Comparison of ENCODE assay signal across 19 cellular contexts in genomic region chr11:1288426-1289151, GRCh38. TPM values are rescaled to one million over a fixed set of nuclear protein-coding genes. Genes with fewer than 3 reads are reported as not detected.
DNase-seq lines count a peak whose midpoint lies in the region; ATAC-seq and TF ChIP-seq lines count a peak whose summit lies in the region.
"Had no signal": no experiment of that assay in that cellular context is flagged by ENCODE, and none has a peak within 500 bp of the region (broad histone marks: within the 10 kb centered on the region; RNA-seq: fewer than 3 reads in every experiment).

No MANE protein-coding gene starts in this region.

- no peaks in the 10 kb centered on the region for H3K9me3 ChIP-seq in heart right ventricle
- H3K9me3 ChIP-seq in lower lobe of right lung: no peaks in the 10 kb centered on the region

- ATAC-seq in left ventricle myocardium superior: no peak
- no peak for ATAC-seq in heart right ventricle
- no peak for ATAC-seq in lower lobe of right lung
- no peak for ATAC-seq in GM21367 (IDR thresholded peaks at IDR 0.05; ENCODE audit: unreplicated experiment)

- intact Hi-C loops in left ventricle myocardium superior (cut with micrococcal nuclease): no loop called here
- intact Hi-C loops in heart right ventricle (cut with DNase I): no loop called here
- intact Hi-C loops in dorsolateral prefrontal cortex (cut with DNase I): no loop called here
- intact Hi-C loops in lower lobe of right lung (cut with DNase I): no loop called here

- no peaks in the 10 kb centered on the region for H3K27me3 ChIP-seq in heart right ventricle
- H3K27me3 ChIP-seq in dorsolateral prefrontal cortex: no peaks in the 10 kb centered on the region
- H3K27me3 ChIP-seq in lower lobe of right lung (ENCODE audit: low read depth): no peaks in the 10 kb centered on the region
- H3K27me3 ChIP-seq: BLaER1 had no signal

- H3K27ac ChIP-seq in heart right ventricle (no peak overlapping the region), dorsolateral prefrontal cortex (peak overlapping the region in 30 of 59 donors; percentile 8 to 69 (median 44)), lower lobe of right lung (no peak overlapping the region)
- H3K27ac ChIP-seq: BLaER1 had no signal

- TF ChIP-seq CTCF in heart right ventricle (IDR thresholded peaks at IDR 0.05) (no peak), dorsolateral prefrontal cortex (IDR thresholded peaks at IDR 0.05 in 54 of 56, conservative IDR thresholded peaks at IDR 0.05 in 2 of 56; ENCODE audit: low read depth in 1 of 56, partially characterized antibody in 56 of 56) (no peak), lower lobe of right lung (IDR thresholded peaks at IDR 0.05) (no peak)

- H3K36me3 ChIP-seq in heart right ventricle: peaks cover 0 to 88% (median 20%) of the 10 kb centered on the region in 9 donors
- peaks cover 89% of the 10 kb centered on the region for H3K36me3 ChIP-seq in lower lobe of right lung

- 94 to 96% methylated on average over 30 of the region's 30 CpGs for whole genome bisulfite sequencing in heart right ventricle, 2 donors

- peaks cover 0 to 8% (median 0%) of the 10 kb centered on the region in 9 donors for H3K4me1 ChIP-seq in heart right ventricle
- H3K4me1 ChIP-seq in lower lobe of right lung: no peaks in the 10 kb centered on the region
- H3K4me1 ChIP-seq: BLaER1 had no signal

- DNase-seq in left ventricle myocardium superior (peak; percentile 16), heart right ventricle (no peak), dorsolateral prefrontal cortex (peak in 3 of 10 donors; percentile 9 to 33 (median 26)), lower lobe of right lung (peak; percentile 28), cerebellar nuclear complex (lab: John Stamatoyannopoulos, UW) (no peak)
- DNase-seq in stimulated activated CD4-positive, alpha-beta T cell treated with anti-CD3 and anti-CD28 coated beads, Interleukin-4, amount 100 ng/mL, for 4 hours: no peak
- DNase-seq: CD4-positive, CD25-positive, alpha-beta regulatory T cell; GOT3; HCEC 1CT; NCI-H1048; NCI-H1417; NCI-H1694; NCI-H2029 treated with DMSO at 0.1 percent for 48 hours; NCI-H2227 treated with DMSO at 0.1 percent for 48 hours; NCI-H69; RPMI8226; SHP77 treated with DMSO at 0.1 percent for 48 hours had no signal

- H3K4me3 ChIP-seq in heart right ventricle (no peak overlapping the region), dorsolateral prefrontal cortex (no peak overlapping the region), lower lobe of right lung (no peak overlapping the region)
- H3K4me3 ChIP-seq: BLaER1 had no signal

RNA-seq across cellular contexts. Expression of gene TOLLIP, which starts 20.8 kb away (rescaled TPM):
- total RNA-seq in left ventricle myocardium superior (50.2 TPM), heart right ventricle (10 to 100 TPM; 34.3 to 53.6 (median 45.2) TPM), dorsolateral prefrontal cortex (100 to 1,000 TPM; 129 to 348 (median 261) TPM), lower lobe of right lung (68.4 TPM)
- polyA plus RNA-seq in heart right ventricle: 10 to 100 TPM; 19.0 to 32.5 TPM

Comparison
In these comparisons a context has a peak if more than half of its experiments do, and no peak if none do; other contexts are left out.
1. DNase-seq: peak in left ventricle myocardium superior (single experiment) and lower lobe of right lung (single experiment); none in heart right ventricle (0 of 2), stimulated activated CD4-positive, alpha-beta T cell treated with anti-CD3 and anti-CD28 coated beads, Interleukin-4, amount 100 ng/mL, for 4 hours (0 of 2) and cerebellar nuclear complex (0 of 2).
2. H3K27ac ChIP-seq: peak in dorsolateral prefrontal cortex (30 of 59); none in heart right ventricle (0 of 10) and lower lobe of right lung (single experiment).